Comparison of ENCODE assay signal across 19 cellular contexts in genomic region chr4:16865897-16866283, GRCh38. TPM values are rescaled to one million over a fixed set of nuclear protein-coding genes. Genes with fewer than 3 reads are reported as not detected.
"Had no signal": no experiment of that assay in that cellular context is flagged by ENCODE, and none has a peak within 500 bp of the region (broad histone marks: within the 10 kb centered on the region; RNA-seq: fewer than 3 reads in every experiment).

No MANE protein-coding gene starts in this region.

- FAIRE-seq: astrocyte had no signal

- H3K9me3 ChIP-seq: colonic mucosa, lower lobe of right lung, thyroid gland had no signal

- H3K79me2 ChIP-seq: hepatocyte had no signal

- H3K27ac ChIP-seq: colonic mucosa, hepatocyte, neural progenitor cell, thyroid gland had no signal

- ATAC-seq: activated CD4-positive, CD25-positive, alpha-beta regulatory T cell treated with anti-CD3 and anti-CD28 coated beads, Interleukin-2, amount 50 U/mL, for 24 hours; activated T-cell treated with anti-CD3 and anti-CD28 coated beads, Interleukin-2, amount 50 U/mL, for 4 hours; lower lobe of right lung; naive thymus-derived CD4-positive, alpha-beta T cell; stimulated activated naive CD8-positive, alpha-beta T cell treated with anti-CD3 and anti-CD28 coated beads, Interleukin-15, Interleukin-2, amounts not matched to agents 100 U/mL and 50 U/mL, for 24 hours had no signal

- H3K9ac ChIP-seq: neural progenitor cell had no signal

- H3K36me3 ChIP-seq: colonic mucosa, lower lobe of right lung, neural progenitor cell, thyroid gland had no signal

- H3K4me1 ChIP-seq: colonic mucosa had no signal

- DNase-seq: activated CD4-positive, alpha-beta T cell treated with anti-CD3 and anti-CD28 coated beads, Interleukin-2, amount 50 U/mL, for 1 hour; activated CD8-positive, alpha-beta memory T cell treated with anti-CD3 and anti-CD28 coated beads for 24 hours; activated CD8-positive, alpha-beta memory T cell treated with anti-CD3 and anti-CD28 coated beads, Interleukin-2, amount 50 U/mL, for 4 hours; activated naive CD4-positive, alpha-beta T cell; activated T-cell treated with anti-CD3 and anti-CD28 coated beads, Interleukin-2, amount 50 U/mL, for 4 hours; colonic mucosa; immature natural killer cell; lower lobe of right lung; naive thymus-derived CD4-positive, alpha-beta T cell; posterior cingulate gyrus; stimulated activated CD4-positive, alpha-beta T cell treated with anti-CD3 and anti-CD28 coated beads, Interleukin-4, amount 100 ng/mL, for 4 hours; stimulated activated naive CD8-positive, alpha-beta T cell treated with anti-CD3 and anti-CD28 coated beads, Interleukin-15, Interleukin-2, amounts not matched to agents 100 U/mL and 50 U/mL, for 24 hours; substantia nigra; thyroid gland had no signal

- H3K27me3 ChIP-seq: colonic mucosa, hepatocyte, neural progenitor cell, thyroid gland had no signal

- H3K4me2 ChIP-seq: hepatocyte, neural progenitor cell had no signal

- H2AFZ ChIP-seq: hepatocyte, neural progenitor cell had no signal

- H3K4me3 ChIP-seq: colonic mucosa, hepatocyte, lower lobe of right lung, neural progenitor cell, thyroid gland had no signal

RNA-seq across cellular contexts. Expression of gene LDB2, which starts 32.6 kb away (rescaled TPM):
- total RNA-seq: activated T-helper 2 cell treated with anti-CD3 and anti-CD28 coated beads, Interferon-gamma antibody, Interleukin-2, Interleukin-4, amounts not matched to agents 10 μg/mL and 5 μg/mL and 100 μg/mL, durations not matched to agents 14 hours and 24 hours and 36 hours had no signal
- polyA plus RNA-seq: naive thymus-derived CD4-positive, alpha-beta T cell had no signal
